In genomic region chr12:54000774-54001114, GRCh38 we compare ENCODE assay signal across 1 cellular context.
TF ChIP-seq lines count a peak whose summit lies in the region.

No MANE protein-coding gene starts in this region.

TF ChIP-seq in endothelial cell of umbilical vein, 7 proteins besides CTCF, POLR2A, EP300 and RAD21:
- TF ChIP-seq EZH2 (IDR thresholded peaks at IDR 0.05; ENCODE audit: borderline replicate concordance, low read depth, low read length, severe bottlenecking) (peak; percentile 5), MYC (IDR thresholded peaks at IDR 0.05; ENCODE audit: low read depth, low read length) (no peak)
